11 cellular contexts compared by ENCODE assay signal in the genomic region with DNA sequence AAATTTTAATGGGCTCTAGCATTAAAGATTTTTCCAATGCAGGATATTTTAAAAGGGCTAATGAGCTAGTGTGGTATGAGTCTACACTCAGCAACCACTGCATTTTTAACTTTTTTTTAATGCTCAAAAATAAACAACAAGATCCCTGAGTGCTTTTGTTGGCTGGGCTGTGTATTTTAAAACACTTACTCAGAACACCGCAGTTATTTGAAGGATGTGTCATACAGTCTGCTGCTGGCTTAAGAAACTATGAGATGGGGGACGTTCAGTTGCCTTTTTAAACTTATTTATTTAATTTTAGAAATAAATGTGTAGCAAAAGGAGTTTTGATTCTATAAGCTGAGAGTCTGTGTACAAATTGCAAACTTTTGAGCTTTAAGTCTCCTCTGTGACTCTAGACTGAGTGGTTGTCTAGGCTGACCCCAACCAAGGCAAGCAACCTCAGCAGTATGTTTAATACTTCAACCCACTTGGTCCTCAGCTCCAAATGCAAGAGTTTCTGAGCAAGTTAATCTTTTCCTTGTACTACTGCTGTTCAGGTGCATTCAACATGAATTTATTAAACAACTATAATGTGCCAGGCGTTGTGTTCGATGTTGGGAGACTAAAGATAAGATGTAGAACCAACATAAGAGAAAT.
A peak's percentile ranks its signal among the peaks of the same experiment; 100 is the strongest.
DNase-seq lines count a peak whose midpoint lies in the region; TF ChIP-seq lines count a peak whose summit lies in the region.
"Had no signal": no experiment of that assay in that cellular context is flagged by ENCODE, and none has a peak within 500 bp of the region (broad histone marks: within the 10 kb centered on the region; RNA-seq: fewer than 3 reads in every experiment).

No MANE protein-coding gene starts in this region.

- no peaks in the 10 kb centered on the region for H4K20me1 ChIP-seq in H9 (ENCODE audit: control insufficient read depth, insufficient read depth, insufficient read length)

- H2BK12ac ChIP-seq in H9 (ENCODE audit: insufficient read length, low read depth, low read length): no peak overlapping the region

- H3K4me3 Mint-ChIP-seq in H9: no peak overlapping the region

- H3K9me3 ChIP-seq in MG63 (peaks cover 20% of the 10 kb centered on the region), H9 (ENCODE audit: control insufficient read depth, low read depth, low read length) (no peaks in the 10 kb centered on the region)

- H3K27ac Mint-ChIP-seq in H9: no peak overlapping the region

- H2AFZ ChIP-seq in H9 (ENCODE audit: low read length): no peak overlapping the region

- no peak overlapping the region for H3K9ac ChIP-seq in H9 (ENCODE audit: extremely low read depth, insufficient read length, low read length)

- no peak overlapping the region for H3K4me2 ChIP-seq in H9 (ENCODE audit: insufficient read depth, insufficient read length, low read length)

- WGBS in H9 (ENCODE audit: extremely low coverage, insufficient read length, low lambda C conversion rate): no CpG with 5 or more reads among the region's 4 CpGs

- no peaks in the 10 kb centered on the region for H3K4me1 ChIP-seq in H9 (ENCODE audit: insufficient read depth, low read length)

- DNase-seq in AG08396 (ENCODE audit: low spot score) (peak; percentile 65), LoVo (ENCODE audit: low spot score) (peak; percentile 44), cardiac fibroblast (ENCODE audit: low read depth in 2 of 2) (peak; percentile 75 to 92), kidney tubule cell (ENCODE audit: low spot score) (peak; percentile 89), MG63 (no peak), H9 (no peak), NAMALWA (ENCODE audit: low spot score) (no peak), NCI-H510A treated with DMSO at 0.1 percent for 48 hours (lab: John Stamatoyannopoulos, UW) (no peak)
- DNase-seq: midbrain, right cardiac atrium had no signal

- H2AK5ac ChIP-seq in H9 (ENCODE audit: insufficient read length, low read length): no peak overlapping the region

- H3K23me2 ChIP-seq in H9 (ENCODE audit: insufficient read length, low read depth, low read length, poor library complexity, severe bottlenecking): no peaks in the 10 kb centered on the region

- peaks cover 23% of the 10 kb centered on the region for H3K36me3 ChIP-seq in MG63

- H3K4me1 Mint-ChIP-seq in H9: no peaks in the 10 kb centered on the region

- no peak overlapping the region for H3K27ac ChIP-seq in H9 (ENCODE audit: insufficient read length, low read depth, low read length)

- no peak overlapping the region for H4K91ac ChIP-seq in H9 (ENCODE audit: insufficient read length, low read depth, low read length)

- H3K27me3 Mint-ChIP-seq in H9 (ENCODE audit: low read depth): no peaks in the 10 kb centered on the region

- H3K9me3 Mint-ChIP-seq in H9: peaks cover 56 to 67% of the 10 kb centered on the region in 2 experiments

- H2BK15ac ChIP-seq in H9 (ENCODE audit: low read depth, low read length): no peak overlapping the region

- no peak overlapping the region for H2BK5ac ChIP-seq in H9 (ENCODE audit: insufficient read length, low read length)

- no peak for TF ChIP-seq CTCF in cardiac fibroblast (IDR thresholded peaks at IDR 0.05; ENCODE audit: low read depth, low read length)
- TF ChIP-seq CTCF in H9 (conservative IDR thresholded peaks at IDR 0.05): no peak

- no peaks in the 10 kb centered on the region for H3K79me2 ChIP-seq in H9 (ENCODE audit: insufficient read depth, low read length)

- no peak overlapping the region for H3K14ac ChIP-seq in H9 (ENCODE audit: insufficient read depth, low read length)

- H3K23ac ChIP-seq in H9 (ENCODE audit: insufficient read length, low read depth, low read length): no peak overlapping the region

- H3K18ac ChIP-seq in H9 (ENCODE audit: insufficient read length, low read depth, low read length): no peak overlapping the region

- H4K5ac ChIP-seq in H9 (ENCODE audit: insufficient read length, low read depth, low read length): no peak overlapping the region

- H4K8ac ChIP-seq in H9 (replicated peaks; ENCODE audit: insufficient read length, low read depth, low read length): no peak overlapping the region

- H3K36me3 Mint-ChIP-seq in H9 (ENCODE audit: insufficient read depth in 1 of 3, low read depth in 3 of 3): no peaks in the 10 kb centered on the region; a peak in 1 of 7 replicates

- no peaks in the 10 kb centered on the region for H3K27me3 ChIP-seq in MG63
- H3K27me3 ChIP-seq in H9 (ENCODE audit: insufficient read depth, low read length): no peaks in the 10 kb centered on the region

- no peak overlapping the region for H3T11ph ChIP-seq in H9 (ENCODE audit: low read length)

- H3K4me3 ChIP-seq in cardiac fibroblast (replicated peaks in 1 of 2; ENCODE audit: low read depth in 2 of 2, low read length in 2 of 2): no peak overlapping the region
- no peak overlapping the region for H3K4me3 ChIP-seq in MG63
- H3K4me3 ChIP-seq: GM12878 had no signal

- H3K4ac ChIP-seq in H9 (ENCODE audit: low read depth, low read length): no peak overlapping the region

- no peak overlapping the region for H2BK20ac ChIP-seq in H9 (ENCODE audit: low read depth, low read length, poor library complexity, severe bottlenecking)

- H3K56ac ChIP-seq in H9 (ENCODE audit: insufficient read length, low read depth, low read length): no peak overlapping the region

- no peak overlapping the region for H2BK120ac ChIP-seq in H9 (ENCODE audit: low read depth, low read length, poor library complexity, severe bottlenecking)

- H3K79me1 ChIP-seq in H9 (ENCODE audit: insufficient read depth, low read depth, low read length, poor library complexity, severe bottlenecking): no peaks in the 10 kb centered on the region

Comparison
In these comparisons a context has a peak if more than half of its experiments do, and no peak if none do; other contexts are left out.
1. DNase-seq: peak in AG08396 (single experiment), LoVo (single experiment), cardiac fibroblast (2 of 2) and kidney tubule cell (single experiment); none in MG63 (single experiment), H9 (single experiment), NAMALWA (single experiment) and NCI-H510A treated with DMSO at 0.1 percent for 48 hours (single experiment).